ENCODE assay signal across 10 cellular contexts in the genomic region with DNA sequence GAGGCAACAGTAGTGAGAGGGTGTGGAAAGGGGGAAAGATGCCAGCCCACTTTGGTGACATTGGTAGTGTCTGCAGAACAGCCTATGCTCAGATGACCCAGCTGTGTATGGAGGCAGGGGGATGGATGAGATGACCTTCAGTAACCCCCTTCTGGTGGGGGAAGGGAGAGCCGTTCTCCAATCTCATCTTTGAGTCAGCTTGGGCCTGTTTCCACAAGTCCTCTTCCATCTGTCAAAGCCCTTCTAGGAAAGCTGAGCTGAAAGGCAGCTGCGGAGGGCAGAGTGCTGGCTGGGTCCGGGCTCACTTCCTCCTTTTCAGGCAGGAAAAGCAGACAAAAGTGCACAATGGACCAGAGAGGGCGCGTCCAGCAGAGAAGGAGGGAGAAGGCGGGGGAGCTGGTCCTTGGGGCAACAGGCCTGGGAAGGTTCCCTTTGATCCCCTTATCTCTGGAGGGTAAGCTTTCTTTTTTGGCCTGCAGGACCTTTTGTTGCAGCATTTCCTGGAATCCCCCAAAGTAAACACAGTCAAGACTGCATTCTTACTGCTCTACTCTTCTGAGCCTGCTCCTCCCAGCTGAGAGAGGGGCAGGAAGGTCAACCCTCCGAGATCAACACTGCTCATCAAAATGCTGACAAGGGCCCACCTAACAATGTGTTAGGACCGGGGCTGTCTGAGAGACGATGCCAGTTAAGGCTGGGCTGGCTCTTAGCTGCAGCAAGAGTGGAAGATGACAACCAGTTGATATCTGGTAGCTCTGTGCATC. TPM values are rescaled to one million over a fixed set of nuclear protein-coding genes. Genes with fewer than 3 reads are reported as not detected.
DNase-seq lines count a peak whose midpoint lies in the region; ATAC-seq and TF ChIP-seq lines count a peak whose summit lies in the region.
"Had no signal": no experiment of that assay in that cellular context is flagged by ENCODE, and none has a peak within 500 bp of the region (broad histone marks: within the 10 kb centered on the region; RNA-seq: fewer than 3 reads in every experiment).

No MANE protein-coding gene starts in this region.

- ATAC-seq in mucosa of descending colon = peak; percentile 80
- ATAC-seq in HG03354 (IDR thresholded peaks at IDR 0.05; ENCODE audit: poor library complexity, severe bottlenecking, unreplicated experiment) = no peak

- intact Hi-C loops in mucosa of descending colon (cut with DNase I, micrococcal nuclease) = no loop called here

- TF ChIP-seq POLR2A in NB4 (IDR thresholded peaks at IDR 0.05; ENCODE audit: extremely low read depth, insufficient read length) = no peak

- TF ChIP-seq CTCF in NB4 (IDR thresholded peaks at IDR 0.05; ENCODE audit: low read depth, low read length) (no peak), endodermal cell (conservative IDR thresholded peaks at IDR 0.05) (no peak), mucosa of descending colon (IDR thresholded peaks at IDR 0.05) (no peak), HFFc6 (IDR thresholded peaks at IDR 0.05) (no peak)

- H3K27ac ChIP-seq in endodermal cell (ENCODE audit: low read depth, low read length) = no peak overlapping the region

- H3K27me3 Mint-ChIP-seq in endodermal cell (ENCODE audit: insufficient read depth) = peaks cover 79% of the 10 kb centered on the region
- peaks cover 39% of the 10 kb centered on the region for H3K27me3 Mint-ChIP-seq in HFFc6 (ENCODE audit: insufficient read depth)

- H3K4me3 ChIP-seq in NB4 (ENCODE audit: low read depth, low read length) (peak overlapping the region; percentile 42), endodermal cell (ENCODE audit: low read length) (no peak overlapping the region), mucosa of descending colon (no peak overlapping the region)

- H3K9me3 Mint-ChIP-seq in endodermal cell (no peaks in the 10 kb centered on the region), HFFc6 (no peaks in the 10 kb centered on the region)

- H3K36me3 ChIP-seq in endodermal cell (ENCODE audit: control insufficient read depth, insufficient read depth, low read length) = no peaks in the 10 kb centered on the region
- H3K36me3 ChIP-seq in mucosa of descending colon (ENCODE audit: low read depth) = no peaks in the 10 kb centered on the region

- H3K4me1 ChIP-seq in endodermal cell (ENCODE audit: control insufficient read depth, insufficient read depth, low read length) = peaks cover 11% of the 10 kb centered on the region
- peaks cover 10% of the 10 kb centered on the region for H3K4me1 ChIP-seq in mucosa of descending colon (ENCODE audit: low read depth)

- H3K4me3 Mint-ChIP-seq in endodermal cell = peak overlapping the region; percentile 50
- H3K4me3 Mint-ChIP-seq in HFFc6 = no peak overlapping the region

- WGBS in endodermal cell (ENCODE audit: insufficient coverage in 1 of 2, insufficient read length in 1 of 2), 2 experiments = 11 to 15% methylated on average over 5 to 9 of the region's 9 CpGs

- DNase-seq in AG08396 (ENCODE audit: low spot score) (peak; percentile 27), NB4 (ENCODE audit: low read depth) (peak; percentile 97), endodermal cell (peak; percentile 77), mucosa of descending colon (peak; percentile 52 to 76 (median 57)), HFFc6 (no peak), T1000 (lab: John Stamatoyannopoulos, UW) (no peak)
- DNase-seq in stimulated activated CD4-positive, alpha-beta T cell treated with anti-CD3 and anti-CD28 coated beads, Interleukin-4, amount 100 ng/mL, for 1 hour = no peak
- DNase-seq: CD4-positive, CD25-positive, alpha-beta regulatory T cell had no signal

- peaks cover 45% of the 10 kb centered on the region for H3K27me3 ChIP-seq in endodermal cell (ENCODE audit: control insufficient read depth, insufficient read depth, low read length, poor library complexity, severe bottlenecking)

- H3K36me3 Mint-ChIP-seq in endodermal cell (ENCODE audit: low read depth) (no peaks in the 10 kb centered on the region), HFFc6 (ENCODE audit: low read depth) (no peaks in the 10 kb centered on the region)
- H3K36me3 Mint-ChIP-seq: CD4-positive, CD25-positive, alpha-beta regulatory T cell had no signal

- H3K27ac Mint-ChIP-seq in endodermal cell (peak overlapping the region; percentile 59), HFFc6 (no peak overlapping the region)
- H3K27ac Mint-ChIP-seq: CD4-positive, CD25-positive, alpha-beta regulatory T cell had no signal

- H3K9me3 ChIP-seq in endodermal cell (ENCODE audit: control insufficient read depth, low read length) = no peaks in the 10 kb centered on the region
- H3K9me3 ChIP-seq in mucosa of descending colon = no peaks in the 10 kb centered on the region

- H3K4me1 Mint-ChIP-seq in endodermal cell (peaks cover 38% of the 10 kb centered on the region), HFFc6 (ENCODE audit: low read depth) (peaks cover 10% of the 10 kb centered on the region)

- no peak overlapping the region for H3K9ac ChIP-seq in endodermal cell (ENCODE audit: extremely low read depth, low read length, poor library complexity, severe bottlenecking)

RNA-seq across cellular contexts. Expression of a gene that starts 1.2 kb away (rescaled TPM):
- total RNA-seq in endodermal cell (1 to 10 TPM; 1.7 to 5.1 TPM), mucosa of descending colon (10 to 100 TPM in 2 of 3 donors, 1 to 10 TPM in 1; 9.4 to 14.9 (median 10.3) TPM)
- polyA plus RNA-seq in endodermal cell (2013, experiment 1 of 2) = 1.5 TPM
- polyA plus RNA-seq in endodermal cell (2013, experiment 2 of 2) = 0.66 TPM
- under 1 TPM in 1 of 6 experiments, not detected in 5; 0.32 TPM for total RNA-seq in HFFc6 (2021; fragmentation: NEBNext Ultra II Directional; extraction: Animal tissue kit (Norgen Biotek cat#: 25700))
- total RNA-seq: activated CD8-positive, alpha-beta memory T cell treated with anti-CD3 and anti-CD28 coated beads for 36 hours had no signal
- polyA plus RNA-seq: CD4-positive, CD25-positive, alpha-beta regulatory T cell had no signal

RNA-seq across cellular contexts. Expression of a gene that starts 28.6 kb away (rescaled TPM):
- total RNA-seq in endodermal cell (1 to 10 TPM in 1 of 2 donors, under 1 TPM in 1; 0.40 to 1.1 TPM), mucosa of descending colon (10 to 100 TPM in 1 of 3 donors, 1 to 10 TPM in 2; 3.7 to 32.3 (median 6.1) TPM)
- 67.9 TPM for polyA plus RNA-seq in endodermal cell (2013, experiment 1 of 2)
- 68.5 TPM for polyA plus RNA-seq in endodermal cell (2013, experiment 2 of 2)
- total RNA-seq in HFFc6 (2021; fragmentation: NEBNext Ultra II Directional; extraction: Animal tissue kit (Norgen Biotek cat#: 25700)) = 10 to 100 TPM in 1 of 6 experiments, 1 to 10 TPM in 5; 9.1 to 15.9 (median 9.7) TPM
- total RNA-seq: CD4-positive, CD25-positive, alpha-beta regulatory T cell had no signal
- polyA plus RNA-seq: CD4-positive, CD25-positive, alpha-beta regulatory T cell had no signal

Comparison
In these comparisons a context has a peak if more than half of its experiments do, and no peak if none do; other contexts are left out.
1. DNase-seq: peak in AG08396 (single experiment), NB4 (single experiment), endodermal cell (single experiment) and mucosa of descending colon (3 of 3); none in HFFc6 (single experiment), T1000 (single experiment) and stimulated activated CD4-positive, alpha-beta T cell treated with anti-CD3 and anti-CD28 coated beads, Interleukin-4, amount 100 ng/mL, for 1 hour (single experiment).